ENCODE assay signal across 10 cellular contexts in the genomic region with DNA sequence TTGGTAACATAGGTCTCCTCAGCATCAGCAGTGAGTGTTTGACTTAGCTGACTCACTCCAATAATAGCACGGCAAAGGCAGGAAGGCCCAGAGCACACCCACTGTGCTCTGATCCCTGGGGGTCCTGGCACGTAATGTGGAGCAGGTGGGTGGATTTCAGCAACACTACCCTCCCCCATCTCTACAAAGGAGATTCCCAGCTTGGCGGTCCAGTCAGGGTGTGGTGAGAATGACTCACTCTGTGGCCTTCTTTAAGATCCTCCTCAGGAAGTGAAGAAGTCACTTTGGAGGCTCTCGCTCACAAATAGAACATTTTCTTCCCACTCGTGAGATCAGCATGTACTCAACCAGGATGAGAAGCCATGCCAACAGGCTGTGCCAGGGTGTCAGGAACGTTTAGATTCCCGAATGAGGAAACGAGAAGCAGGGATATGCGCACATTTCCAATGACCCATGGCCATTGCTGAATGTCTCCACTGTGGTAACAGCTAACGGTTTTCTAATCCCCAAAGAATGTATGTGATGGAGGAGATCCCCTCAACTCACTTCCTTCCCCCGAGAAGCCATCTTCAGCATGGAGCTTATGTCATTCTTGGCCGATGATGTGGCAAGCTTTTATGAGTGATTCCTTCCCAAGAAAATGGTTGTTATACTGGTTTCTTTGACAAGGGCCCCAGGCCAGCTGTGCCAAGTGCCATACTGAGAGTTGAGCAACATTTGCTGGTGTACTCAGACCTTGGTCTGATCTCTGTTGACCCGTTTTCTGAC.
DNase-seq lines count a peak whose midpoint lies in the region; ATAC-seq and TF ChIP-seq lines count a peak whose summit lies in the region.
"Had no signal": no experiment of that assay in that cellular context is flagged by ENCODE, and none has a peak within 500 bp of the region (broad histone marks: within the 10 kb centered on the region; RNA-seq: fewer than 3 reads in every experiment).

No MANE protein-coding gene starts in this region.

- H3K9me3 Mint-ChIP-seq in natural killer cell treated with Interleukin-12 subunit alpha and Interleukin-12 subunit beta and Interleukin-15 and Interleukin-18, amount 100 ng/mL, for 72 hours: no peaks in the 10 kb centered on the region
- no peaks in the 10 kb centered on the region for H3K9me3 Mint-ChIP-seq in natural killer cell
- H3K9me3 Mint-ChIP-seq: dendritic cell treated with granulocyte-macrophage colony-stimulating factor and Interleukin-4, amounts not matched to agents 40 ng/mL and 50 ng/mL, for 4 days; memory B cell had no signal

- H3K9ac ChIP-seq in adipocyte (ENCODE audit: low read length): no peak overlapping the region

- intact Hi-C loops in natural killer cell (cut with micrococcal nuclease): no loop called here
- intact Hi-C loops in left cardiac atrium (cut with DNase I): no loop called here

- H3K4me1 Mint-ChIP-seq in natural killer cell treated with Interleukin-12 subunit alpha and Interleukin-12 subunit beta and Interleukin-15 and Interleukin-18, amount 100 ng/mL, for 72 hours (ENCODE audit: low read depth in 2 of 2): peaks cover 0 to 3% of the 10 kb centered on the region in 2 donors
- peaks cover 0 to 7% of the 10 kb centered on the region in 2 donors for H3K4me1 Mint-ChIP-seq in natural killer cell
- H3K4me1 Mint-ChIP-seq: memory B cell had no signal

- H3K4me3 ChIP-seq in adipocyte (ENCODE audit: low read length): peak overlapping the region; percentile 18

- peaks cover 5% of the 10 kb centered on the region for H3K27me3 ChIP-seq in adipocyte (replicated peaks; ENCODE audit: control insufficient read depth, insufficient read depth, low read length)

- no peak for TF ChIP-seq CTCF in natural killer cell (IDR thresholded peaks at IDR 0.05)

- no peak for ATAC-seq in natural killer cell treated with Interleukin-12 subunit alpha and Interleukin-12 subunit beta and Interleukin-15 and Interleukin-18, amount 100 ng/mL, for 72 hours
- ATAC-seq in natural killer cell (no peak), left cardiac atrium (peak in 1 of 2 donors; percentile 76), HG03442 (IDR thresholded peaks at IDR 0.05; ENCODE audit: unreplicated experiment) (no peak), GM18858 (IDR thresholded peaks at IDR 0.05; ENCODE audit: unreplicated experiment) (no peak)

- no peaks in the 10 kb centered on the region for H3K36me3 Mint-ChIP-seq in natural killer cell treated with Interleukin-12 subunit alpha and Interleukin-12 subunit beta and Interleukin-15 and Interleukin-18, amount 100 ng/mL, for 72 hours
- H3K36me3 Mint-ChIP-seq in natural killer cell: no peaks in the 10 kb centered on the region
- H3K36me3 Mint-ChIP-seq: memory B cell had no signal

- no peak overlapping the region for H3K4me3 Mint-ChIP-seq in natural killer cell treated with Interleukin-12 subunit alpha and Interleukin-12 subunit beta and Interleukin-15 and Interleukin-18, amount 100 ng/mL, for 72 hours
- H3K4me3 Mint-ChIP-seq in natural killer cell: no peak overlapping the region
- H3K4me3 Mint-ChIP-seq: dendritic cell treated with granulocyte-macrophage colony-stimulating factor and Interleukin-4, amounts not matched to agents 40 ng/mL and 50 ng/mL, for 4 days; memory B cell had no signal

- no peaks in the 10 kb centered on the region for H3K36me3 ChIP-seq in adipocyte (ENCODE audit: control insufficient read depth, insufficient read depth, low read length, severe bottlenecking)

- peaks cover 19% of the 10 kb centered on the region for H3K4me1 ChIP-seq in adipocyte (ENCODE audit: control insufficient read depth, insufficient read depth, low read length)

- H3K27me3 Mint-ChIP-seq in natural killer cell treated with Interleukin-12 subunit alpha and Interleukin-12 subunit beta and Interleukin-15 and Interleukin-18, amount 100 ng/mL, for 72 hours: no peaks in the 10 kb centered on the region
- peaks cover 0 to 6% of the 10 kb centered on the region in 2 donors for H3K27me3 Mint-ChIP-seq in natural killer cell (ENCODE audit: low read depth in 2 of 2)
- H3K27me3 Mint-ChIP-seq: memory B cell had no signal

- peaks cover 12% of the 10 kb centered on the region for H3K9me3 ChIP-seq in adipocyte (ENCODE audit: control insufficient read depth, low read length)

- H3K27ac Mint-ChIP-seq in natural killer cell treated with Interleukin-12 subunit alpha and Interleukin-12 subunit beta and Interleukin-15 and Interleukin-18, amount 100 ng/mL, for 72 hours: no peak overlapping the region
- no peak overlapping the region for H3K27ac Mint-ChIP-seq in natural killer cell
- H3K27ac Mint-ChIP-seq: dendritic cell treated with granulocyte-macrophage colony-stimulating factor and Interleukin-4, amounts not matched to agents 40 ng/mL and 50 ng/mL, for 4 days; memory B cell had no signal

- DNase-seq in natural killer cell treated with Interleukin-12 subunit alpha and Interleukin-12 subunit beta and Interleukin-15 and Interleukin-18, amount 100 ng/mL, for 72 hours (ENCODE audit: low spot score): peak; percentile 20
- DNase-seq in natural killer cell: no peak
- peak; percentile 96 for DNase-seq in adipocyte (ENCODE audit: low read depth)
- DNase-seq in left cardiac atrium: peak; percentile 70
- no peak for DNase-seq in HPDE6-E6E7 (ENCODE audit: extremely low spot score)
- DNase-seq in T-helper 1 cell: no peak

Comparison
In these comparisons a context has a peak if more than half of its experiments do, and no peak if none do; other contexts are left out.
1. DNase-seq: peak in natural killer cell treated with Interleukin-12 subunit alpha and Interleukin-12 subunit beta and Interleukin-15 and Interleukin-18, amount 100 ng/mL, for 72 hours (single experiment), adipocyte (single experiment) and left cardiac atrium (single experiment); none in natural killer cell (single experiment), HPDE6-E6E7 (single experiment) and T-helper 1 cell (0 of 5).